26 cellular contexts compared by ENCODE assay signal in genomic region chr11:57586711-57587110, GRCh38. TPM values are rescaled to one million over a fixed set of nuclear protein-coding genes. Genes with fewer than 3 reads are reported as not detected.
"Had no signal": no experiment of that assay in that cellular context is flagged by ENCODE, and none has a peak within 500 bp of the region (broad histone marks: within the 10 kb centered on the region; RNA-seq: fewer than 3 reads in every experiment).

No MANE protein-coding gene starts in this region.

- H3K4me3 ChIP-seq: PC-9, Peyer's patch, SJSA1, SK-N-MC had no signal

- H3K9me3 ChIP-seq: Peyer's patch, SJSA1 had no signal

- H3K27me3 ChIP-seq: Peyer's patch, SJSA1 had no signal

- ATAC-seq: Right ventricle myocardium inferior had no signal

- H3K27ac ChIP-seq: PC-9, Peyer's patch, SJSA1, SK-N-MC had no signal

- H3K36me3 ChIP-seq: Peyer's patch, SJSA1 had no signal

- H3K4me1 ChIP-seq: Peyer's patch, SJSA1 had no signal

- DNase-seq: IMR-90, Kasumi-1, KG1, MM.1S, NCI-H1048, NCI-H1105, NCI-H1417, NCI-H1436 treated with DMSO at 0.1 percent for 48 hours, NCI-H1694, NCI-H187 treated with DMSO at 0.1 percent for 48 hours, NCI-H2029 treated with DMSO at 0.1 percent for 48 hours, NCI-H2171 treated with DMSO at 0.1 percent for 48 hours, NCI-H345, NCI-H446 treated with DMSO at 0.1 percent for 48 hours, NCI-H510A treated with DMSO at 0.1 percent for 48 hours, NCI-H526, PC-9, Peyer's patch, SIG-M5 had no signal

- H3K4me2 ChIP-seq: PC-9 had no signal

RNA-seq across cellular contexts. Expression of gene SERPING1, which starts 10.8 kb away (rescaled TPM):
- total RNA-seq: HT-29, OCI-LY7, SJSA1 had no signal

RNA-seq across cellular contexts. Expression of gene SMTNL1, which starts 49.3 kb away (rescaled TPM):
- total RNA-seq: HT-29, IMR-90, M059J, OCI-LY7, PC-9, Peyer's patch, Right ventricle myocardium inferior, RPMI7951, SJSA1 had no signal
- polyA plus RNA-seq: IMR-90 had no signal
